ENCODE assay signal across 17 cellular contexts in genomic region chr4:137572163-137572562, GRCh38. TPM values are rescaled to one million over a fixed set of nuclear protein-coding genes. Genes with fewer than 3 reads are reported as not detected.
DNase-seq lines count a peak whose midpoint lies in the region; ATAC-seq, FAIRE-seq and TF ChIP-seq lines count a peak whose summit lies in the region.
"Had no signal": no experiment of that assay in that cellular context is flagged by ENCODE, and none has a peak within 500 bp of the region (broad histone marks: within the 10 kb centered on the region; RNA-seq: fewer than 3 reads in every experiment).

No MANE protein-coding gene starts in this region.

- H3K36me3 ChIP-seq in BLaER1 (no peaks in the 10 kb centered on the region), GM12878 (ENCODE audit: control insufficient read depth in 2 of 2, insufficient read depth in 2 of 2, low read length in 1 of 2) (no peaks in the 10 kb centered on the region), endodermal cell (ENCODE audit: control insufficient read depth, insufficient read depth, low read length) (no peaks in the 10 kb centered on the region), mammary epithelial cell (ENCODE audit: insufficient read depth, low read length) (no peaks in the 10 kb centered on the region), prostate gland (no peaks in the 10 kb centered on the region)

- no peak for FAIRE-seq in GM12878 (lab: Jason Lieb, UNC)
- FAIRE-seq: GM18507, K562 had no signal

- H3K27me3 ChIP-seq in BLaER1 (no peaks in the 10 kb centered on the region), GM12878 (replicated peaks in 1 of 2; ENCODE audit: control insufficient read depth in 2 of 2, insufficient read depth in 2 of 2, low read length in 1 of 2) (no peaks in the 10 kb centered on the region), endodermal cell (ENCODE audit: control insufficient read depth, insufficient read depth, low read length, poor library complexity, severe bottlenecking) (no peaks in the 10 kb centered on the region), mammary epithelial cell (ENCODE audit: insufficient read depth, low read length) (no peaks in the 10 kb centered on the region), prostate gland (replicated peaks; ENCODE audit: insufficient read depth) (no peaks in the 10 kb centered on the region)

- no peak for TF ChIP-seq CTCF in GM12878 (IDR thresholded peaks at IDR 0.05 in 2 of 3, conservative IDR thresholded peaks at IDR 0.05 in 1 of 3; ENCODE audit: control insufficient read depth in 2 of 3, extremely low read depth in 1 of 3, insufficient read depth in 1 of 3, low read depth in 3 of 3, low read length in 3 of 3)
- no peak for TF ChIP-seq CTCF in endodermal cell (conservative IDR thresholded peaks at IDR 0.05)
- no peak for TF ChIP-seq CTCF in mammary epithelial cell (conservative IDR thresholded peaks at IDR 0.05 in 1 of 2, IDR thresholded peaks at IDR 0.05 in 1 of 2; ENCODE audit: extremely low read depth in 1 of 2, insufficient read depth in 1 of 2, low read depth in 1 of 2, low read length in 2 of 2)
- TF ChIP-seq CTCF in prostate gland (IDR thresholded peaks at IDR 0.05), result no peak

- peaks cover 4% of the 10 kb centered on the region for H3K4me1 Mint-ChIP-seq in endodermal cell
- H3K4me1 Mint-ChIP-seq: CD4-positive, CD25-positive, alpha-beta regulatory T cell had no signal

- TF ChIP-seq RAD21 in GM12878 (IDR thresholded peaks at IDR 0.05; ENCODE audit: insufficient read depth, low read depth, low read length), result no peak

- CTCF ChIA-PET in GM12878 (lab: Yijun Ruan, JAX), result interaction anchor here (0.8 to 1.6 kb wide), 2 partner anchors 13 to 364 kb away, joined by 3 to 6 read pairs; no protein-coding TSS in a partner anchor
- CTCF ChIA-PET in mammary epithelial cell (lab: Charles Lee; ENCODE audit: low non-redundant PET), result no interaction called here

- H3K27ac Mint-ChIP-seq in endodermal cell, result no peak overlapping the region
- H3K27ac Mint-ChIP-seq: CD4-positive, CD25-positive, alpha-beta regulatory T cell; H9 had no signal

- H3K9me3 Mint-ChIP-seq in endodermal cell, result no peaks in the 10 kb centered on the region

- no peaks in the 10 kb centered on the region for H3K27me3 Mint-ChIP-seq in endodermal cell (ENCODE audit: insufficient read depth)
- H3K27me3 Mint-ChIP-seq: CD4-positive, CD25-positive, alpha-beta regulatory T cell had no signal

- ATAC-seq in GM18868 (IDR thresholded peaks at IDR 0.05; ENCODE audit: unreplicated experiment), result peak; percentile 40
- peak; percentile 60 for ATAC-seq in HG02798 (IDR thresholded peaks at IDR 0.05; ENCODE audit: poor library complexity, unreplicated experiment)
- peak; percentile 73 for ATAC-seq in GM12878
- ATAC-seq: K562 had no signal

- H3K4me1 ChIP-seq in BLaER1, result peaks cover 32% of the 10 kb centered on the region
- no peaks in the 10 kb centered on the region for H3K4me1 ChIP-seq in GM12878 (ENCODE audit: control insufficient read depth, insufficient read depth, low read length)
- peaks cover 3% of the 10 kb centered on the region for H3K4me1 ChIP-seq in endodermal cell (ENCODE audit: control insufficient read depth, insufficient read depth, low read length)
- H3K4me1 ChIP-seq in mammary epithelial cell (ENCODE audit: insufficient read depth, low read length), result no peaks in the 10 kb centered on the region
- no peaks in the 10 kb centered on the region for H3K4me1 ChIP-seq in prostate gland (replicated peaks)

- in situ Hi-C loops in GM12878 (cut with MboI) (no loop called here), mammary epithelial cell (cut with MboI; ENCODE audit: low sequenced_read_pairs in 2 of 2) (no loop called here)

- TF ChIP-seq POLR2A in GM12878 (IDR thresholded peaks at IDR 0.05; ENCODE audit: low read depth, low read length), result no peak
- TF ChIP-seq POLR2A in prostate gland (IDR thresholded peaks at IDR 0.05), result no peak

- no peak overlapping the region for H3K4me3 ChIP-seq in BLaER1
- no peak overlapping the region for H3K4me3 ChIP-seq in GM12878
- no peak overlapping the region for H3K4me3 ChIP-seq in endodermal cell (ENCODE audit: low read length)
- H3K4me3 ChIP-seq in mammary epithelial cell (replicated peaks in 1 of 3; ENCODE audit: insufficient read depth in 1 of 3, low read depth in 2 of 3, low read length in 3 of 3), result no peak overlapping the region
- no peak overlapping the region for H3K4me3 ChIP-seq in prostate gland
- H3K4me3 ChIP-seq: K562 had no signal

- H3K9ac ChIP-seq in BLaER1 (no peak overlapping the region), GM12878 (ENCODE audit: control insufficient read depth, insufficient read depth, low read length) (no peak overlapping the region), endodermal cell (ENCODE audit: extremely low read depth, low read length, poor library complexity, severe bottlenecking) (no peak overlapping the region), mammary epithelial cell (ENCODE audit: insufficient read depth, low read length) (no peak overlapping the region)

- 0 out of 2 replicates have a peak overlapping the region, but pooled peaks have one; percentile 34 for H3K4me2 ChIP-seq in BLaER1
- no peak overlapping the region for H3K4me2 ChIP-seq in GM12878 (ENCODE audit: control insufficient read depth, insufficient read depth)
- no peak overlapping the region for H3K4me2 ChIP-seq in mammary epithelial cell (ENCODE audit: insufficient read depth, low read depth, low read length)

- H4K20me1 ChIP-seq in BLaER1 (no peaks in the 10 kb centered on the region), GM12878 (ENCODE audit: control insufficient read depth, insufficient read depth) (no peaks in the 10 kb centered on the region), mammary epithelial cell (ENCODE audit: insufficient read depth, low read length) (no peaks in the 10 kb centered on the region)

- H3K9me3 ChIP-seq in BLaER1 (no peaks in the 10 kb centered on the region), GM12878 (replicated peaks; ENCODE audit: control insufficient read depth, insufficient read depth, low read length) (no peaks in the 10 kb centered on the region), endodermal cell (ENCODE audit: control insufficient read depth, low read length) (no peaks in the 10 kb centered on the region), mammary epithelial cell (replicated peaks; ENCODE audit: insufficient read depth, low read length) (no peaks in the 10 kb centered on the region), prostate gland (no peaks in the 10 kb centered on the region)

- TF ChIP-seq EP300 in GM12878 (IDR thresholded peaks at IDR 0.05; ENCODE audit: borderline replicate concordance in 1 of 2, control insufficient read depth in 1 of 2, low read depth in 2 of 2, low read length in 2 of 2), result no peak

- WGBS in GM12878 (ENCODE audit: insufficient coverage, insufficient replicate concordance, low lambda C conversion rate, missing lambda C conversion rate), result 29% methylated on average over 2 of the region's 2 CpGs
- WGBS in endodermal cell (ENCODE audit: insufficient coverage in 1 of 2, insufficient read length in 1 of 2), 2 experiments, result 100% methylated on average over 2 of the region's 2 CpGs; no CpG with 5 or more reads in 1 of the 2 experiments
- WGBS in mammary epithelial cell (ENCODE audit: low coverage, missing lambda C conversion rate), result 60% methylated on average over 2 of the region's 2 CpGs
- 95% methylated on average over 2 of the region's 2 CpGs for WGBS in prostate gland

- intact Hi-C loops in GM12878 (cut with micrococcal nuclease; ENCODE audit: unreplicated experiment) (no loop called here), mammary epithelial cell (cut with micrococcal nuclease) (no loop called here), prostate gland (cut with DNase I) (no loop called here)

- RAD21 ChIA-PET in GM12878 (lab: Charles Lee; ENCODE audit: unreplicated experiment), result no interaction called here

- no peak overlapping the region for H3K27ac ChIP-seq in BLaER1
- H3K27ac ChIP-seq in GM12878 (ENCODE audit: control insufficient read depth, insufficient read depth), result no peak overlapping the region
- H3K27ac ChIP-seq in endodermal cell (ENCODE audit: low read depth, low read length), result no peak overlapping the region
- no peak overlapping the region for H3K27ac ChIP-seq in mammary epithelial cell (ENCODE audit: insufficient read depth, low read depth, low read length)
- H3K27ac ChIP-seq in prostate gland, result no peak overlapping the region
- H3K27ac ChIP-seq: 22Rv1 had no signal

- H3K79me2 ChIP-seq in GM12878 (ENCODE audit: control insufficient read depth, insufficient read depth, low read length), result no peaks in the 10 kb centered on the region
- H3K79me2 ChIP-seq in mammary epithelial cell (ENCODE audit: insufficient read depth, low read length), result no peaks in the 10 kb centered on the region

- DNase-seq in GM12878 (ENCODE audit: low read depth, low spot score) (peak; percentile 5), endodermal cell (no peak), C1 segment of cervical spinal cord (lab: John Stamatoyannopoulos, UW) (no peak), mammary epithelial cell (no peak), prostate gland (ENCODE audit: low spot score) (no peak)
- DNase-seq: CD4-positive, CD25-positive, alpha-beta regulatory T cell; DMS53; GF-D8; GOT3; H9; Kasumi-1 had no signal

- H3K4me3 Mint-ChIP-seq in endodermal cell, result no peak overlapping the region
- H3K4me3 Mint-ChIP-seq: CD4-positive, CD25-positive, alpha-beta regulatory T cell; H9 had no signal

- dilution Hi-C loops in mammary epithelial cell (cut with HindIII; ENCODE audit: low sequenced_read_pairs), result no loop called here

- no peaks in the 10 kb centered on the region for H3K36me3 Mint-ChIP-seq in endodermal cell (ENCODE audit: low read depth)
- H3K36me3 Mint-ChIP-seq: CD4-positive, CD25-positive, alpha-beta regulatory T cell had no signal

- POLR2A ChIA-PET in GM12878 (lab: Charles Lee), result no interaction called here

- SMC1A ChIA-PET in GM12878 (lab: Charles Lee; ENCODE audit: uncharacterized antibody, unreplicated experiment), result interaction anchor here (0.8 kb wide), 2 partner anchors 13 to 54 kb away, joined by 3 to 5 read pairs; no protein-coding TSS in a partner anchor

- BruUV-seq in GM12878 (replicated peaks; lab: Mats Ljungman, UMichigan) (no TSS peak), mammary epithelial cell (replicated peaks; lab: Mats Ljungman, UMichigan) (no TSS peak)

- H2AFZ ChIP-seq in GM12878 (ENCODE audit: control insufficient read depth, low read depth, low read length), result no peak overlapping the region
- no peak overlapping the region for H2AFZ ChIP-seq in mammary epithelial cell (ENCODE audit: low read depth, low read length)

RNA-seq across cellular contexts. Expression of gene PCDH18, which starts 39.9 kb away (rescaled TPM):
- 6.6 and 7.3 TPM in 2 replicates for total RNA-seq in GM12878 (2013; cell fraction: nucleolus; rRNA removed)
- total RNA-seq in GM12878 (2014; rRNA removed), result 1.4 and 1.9 TPM in 2 replicates
- 1.4 and 2.0 TPM in 2 replicates for total RNA-seq in GM12878 (2014; rRNA removed; fragmentation: Illumina TruSeq; extraction: Trizol)
- 1.4 TPM in 2 replicates for total RNA-seq in GM12878 (2021)
- polyA plus RNA-seq in GM12878 (2011; ENCODE audit: low read depth), result 0.18 TPM
- polyA plus RNA-seq in GM12878 (2011; rRNA removed), result 0.77 and 1.2 TPM in 2 replicates
- polyA plus RNA-seq in GM12878 (2011; cell fraction: cytosol; rRNA removed), result 0.66 and 0.82 TPM in 2 replicates
- polyA plus RNA-seq in GM12878 (2011; cell fraction: nucleus; rRNA removed), result 1.1 TPM in 2 replicates
- polyA plus RNA-seq in GM12878 (2012), result 0.53 TPM in 2 replicates
- 1.3 TPM in 2 replicates for polyA plus RNA-seq in GM12878 (2014; fragmentation: Illumina TruSeq; extraction: Trizol)
- under 1 TPM; 0.46 to 0.89 TPM for polyA plus RNA-seq in GM12878 (2014; fragmentation: Nextera tagmentation; extraction: Ambion mirVana)
- 0.62 and 0.82 TPM in 2 replicates for polyA plus RNA-seq in GM12878 (2014; rRNA removed)
- 1 to 10 TPM in 1 of 2 experiments, under 1 TPM in 1; 0.83 to 1.0 TPM for polyA plus RNA-seq in GM12878 (2016; fragmentation: Nextera tagmentation; extraction: Ambion mirVana)
- 2.2 and 2.9 TPM in 2 replicates for polyA minus RNA-seq in GM12878 (2011; rRNA and poly(A)+ RNA removed)
- polyA minus RNA-seq in GM12878 (2011; cell fraction: cytosol; rRNA and poly(A)+ RNA removed), result 0.73 and 1.2 TPM in 2 replicates
- 2.5 and 2.8 TPM in 2 replicates for polyA minus RNA-seq in GM12878 (2011; cell fraction: nucleus; rRNA and poly(A)+ RNA removed)
- total RNA-seq in endodermal cell, result 1 to 10 TPM; 8.1 to 9.2 TPM
- polyA plus RNA-seq in endodermal cell (2013, experiment 1 of 2), result 97.7 TPM
- 81.0 TPM for polyA plus RNA-seq in endodermal cell (2013, experiment 2 of 2)
- 1 to 10 TPM in 1 of 2 donors, under 1 TPM in 1; 0.12 to 1.2 TPM for total RNA-seq in mammary epithelial cell
- 0.01 TPM for polyA plus RNA-seq in mammary epithelial cell
- not detected for polyA minus RNA-seq in mammary epithelial cell
- total RNA-seq in prostate gland, result 10 to 100 TPM; 12.3 to 28.0 TPM
- polyA plus RNA-seq: CD4-positive, CD25-positive, alpha-beta regulatory T cell had no signal
